In genomic region chr3:112807685-112808084, GRCh38 we compare ENCODE assay signal across 22 cellular contexts. TPM values are rescaled to one million over a fixed set of nuclear protein-coding genes. Genes with fewer than 3 reads are reported as not detected.
"Had no signal": no experiment of that assay in that cellular context is flagged by ENCODE, and none has a peak within 500 bp of the region (broad histone marks: within the 10 kb centered on the region; RNA-seq: fewer than 3 reads in every experiment).

No MANE protein-coding gene starts in this region.

- H3K36me3 ChIP-seq: gastrocnemius medialis, left lung, lower lobe of right lung, transverse colon had no signal

- DNase-seq: activated B cell treated with CpG ODN at 0.5 μM for 24 hours; activated CD4-positive, alpha-beta T cell treated with anti-CD3 and anti-CD28 coated beads, Interleukin-2, amount 50 U/mL, for 1 hour; activated naive CD4-positive, alpha-beta T cell; activated T-cell treated with anti-CD3 and anti-CD28 coated beads for 4 hours; activated T-cell treated with anti-CD3 and anti-CD28 coated beads, Interleukin-2, amount 50 U/mL, for 72 hours; anterior cingulate cortex; effector memory CD4-positive, alpha-beta T cell; erythroblast; gastrocnemius medialis; glutamatergic neuron; left lung; lower lobe of right lung; mesenchymal stem cell; naive thymus-derived CD8-positive, alpha-beta T cell; posterior cingulate gyrus; right cardiac atrium; stimulated activated CD4-positive, alpha-beta T cell treated with anti-CD3 and anti-CD28 coated beads, Interleukin-2, amount 100 ng/mL, for 48 hours; stimulated activated naive CD4-positive, alpha-beta T cell treated with Interleukin-2 at 50 U/mL for 16 hours; testis; transverse colon had no signal

- H3K27me3 ChIP-seq: gastrocnemius medialis, left lung, testis, transverse colon had no signal

- H3K9me3 ChIP-seq: gastrocnemius medialis, left lung, lower lobe of right lung, testis, transverse colon had no signal

- H3K4me3 ChIP-seq: gastrocnemius medialis, left lung, lower lobe of right lung, testis, transverse colon had no signal

- ATAC-seq: activated T-cell treated with anti-CD3 and anti-CD28 coated beads, Interleukin-2, amount 50 U/mL, for 72 hours; gastrocnemius medialis; left lung; lower lobe of right lung; naive thymus-derived CD8-positive, alpha-beta T cell; right cardiac atrium had no signal

- H3K27ac ChIP-seq: gastrocnemius medialis, left lung, lower lobe of right lung, testis, transverse colon had no signal

RNA-seq across cellular contexts. Expression of gene CD200R1L, which starts 39.0 kb away (rescaled TPM):
- polyA plus RNA-seq: adipose tissue; naive thymus-derived CD8-positive, alpha-beta T cell; right cardiac atrium; urinary bladder had no signal
